ENCODE assay signal across 13 cellular contexts in the genomic region with DNA sequence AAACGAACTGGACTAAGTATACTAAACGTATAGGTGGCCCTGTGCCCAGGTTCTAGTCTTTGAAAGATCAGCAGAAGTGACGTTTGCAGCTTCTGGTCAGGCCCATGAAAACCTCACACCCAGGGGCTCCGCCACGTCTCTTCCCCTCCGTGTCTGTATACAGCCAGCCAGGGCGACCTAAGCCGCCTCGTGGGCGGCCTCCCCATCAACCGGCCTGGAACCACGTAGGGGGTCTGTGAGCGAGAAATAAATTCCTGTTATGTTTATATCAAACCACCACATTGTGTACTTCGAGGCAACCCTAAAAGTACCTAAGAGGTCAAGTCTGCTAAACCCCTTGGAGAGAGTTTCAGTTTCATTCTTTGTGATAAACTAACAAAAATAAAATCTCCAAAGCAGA. TPM values are rescaled to one million over a fixed set of nuclear protein-coding genes. Genes with fewer than 3 reads are reported as not detected.
DNase-seq lines count a peak whose midpoint lies in the region; ATAC-seq and TF ChIP-seq lines count a peak whose summit lies in the region.
"Had no signal": no experiment of that assay in that cellular context is flagged by ENCODE, and none has a peak within 500 bp of the region (broad histone marks: within the 10 kb centered on the region; RNA-seq: fewer than 3 reads in every experiment).

No MANE protein-coding gene starts in this region.

- H3K27me3 ChIP-seq in heart left ventricle (no peaks in the 10 kb centered on the region), uterus (no peaks in the 10 kb centered on the region)

- no peaks in the 10 kb centered on the region for H3K36me3 Mint-ChIP-seq in natural killer cell
- peaks cover 20% of the 10 kb centered on the region; the same call in 1 of the 2 replicates for H3K36me3 Mint-ChIP-seq in HFFc6 (ENCODE audit: low read depth)

- TF ChIP-seq POLR2A in heart left ventricle (IDR thresholded peaks at IDR 0.05): no peak
- TF ChIP-seq POLR2A in uterus (IDR thresholded peaks at IDR 0.05): no peak

- peaks cover 0 to 44% (median 18%) of the 10 kb centered on the region in 12 donors for H3K4me1 ChIP-seq in heart left ventricle
- H3K4me1 ChIP-seq in uterus: peaks cover 0 to 6% of the 10 kb centered on the region in 2 donors

- H3K4me3 ChIP-seq in heart left ventricle (no peak overlapping the region), choroid plexus epithelial cell (ENCODE audit: low read depth, low read length) (peak overlapping the region; percentile 29), uterus (no peak overlapping the region)

- TF ChIP-seq CTCF in heart left ventricle (IDR thresholded peaks at IDR 0.05): no peak
- no peak for TF ChIP-seq CTCF in choroid plexus epithelial cell (conservative IDR thresholded peaks at IDR 0.05; ENCODE audit: low read depth, low read length)
- no peak for TF ChIP-seq CTCF in natural killer cell (IDR thresholded peaks at IDR 0.05)
- no peak for TF ChIP-seq CTCF in uterus (IDR thresholded peaks at IDR 0.05)
- TF ChIP-seq CTCF in HFFc6 (IDR thresholded peaks at IDR 0.05): no peak

- H3K27me3 Mint-ChIP-seq in natural killer cell (ENCODE audit: low read depth in 2 of 2): no peaks in the 10 kb centered on the region
- 0 out of 2 replicates have a peak, but pooled peaks cover 2% of the 10 kb centered on the region for H3K27me3 Mint-ChIP-seq in HFFc6 (ENCODE audit: insufficient read depth)

- H3K9me3 ChIP-seq in heart left ventricle (no peaks in the 10 kb centered on the region), uterus (no peaks in the 10 kb centered on the region)

- intact Hi-C loops in heart left ventricle (cut with DNase I): no loop called here
- intact Hi-C loops in Right ventricle myocardium superior (cut with DNase I): no loop called here
- intact Hi-C loops in natural killer cell (cut with micrococcal nuclease): no loop called here
- intact Hi-C loops in uterus (cut with DNase I; ENCODE audit: low total_unique reads): no loop called here

- DNase-seq in heart left ventricle (no peak), Right ventricle myocardium superior (no peak), choroid plexus epithelial cell (ENCODE audit: low read depth) (peak; percentile 74), natural killer cell (peak; percentile 36), uterus (no peak), HFFc6 (no peak), cerebellar nuclear complex (lab: John Stamatoyannopoulos, UW) (no peak)
- DNase-seq: glutamatergic neuron had no signal

- 72 to 86% (median 77%) methylated on average over 14 of the region's 14 CpGs for WGBS in heart left ventricle, 4 donors

- no peaks in the 10 kb centered on the region for H3K9me3 Mint-ChIP-seq in natural killer cell
- no peaks in the 10 kb centered on the region for H3K9me3 Mint-ChIP-seq in HFFc6

- H3K36me3 ChIP-seq in heart left ventricle (peaks cover 0 to 9% (median 0%) of the 10 kb centered on the region in 9 donors), uterus (no peaks in the 10 kb centered on the region)

- ATAC-seq in heart left ventricle (no peak), Right ventricle myocardium superior (ENCODE audit: poor library complexity) (no peak), natural killer cell (peak; percentile 74 to 76 (median 74)), HG03378 (IDR thresholded peaks at IDR 0.05; ENCODE audit: unreplicated experiment) (no peak)

- H3K27ac Mint-ChIP-seq in natural killer cell (peak overlapping the region; percentile 85 to 88), HFFc6 (no peak overlapping the region)

- H3K27ac ChIP-seq in heart left ventricle: peak overlapping the region in 7 of 12 donors; percentile 18 to 65 (median 32)
- peak overlapping the region; percentile 63 to 75 for H3K27ac ChIP-seq in uterus

- peaks cover 9 to 17% of the 10 kb centered on the region in 2 donors for H3K4me1 Mint-ChIP-seq in natural killer cell
- peaks cover 29% of the 10 kb centered on the region for H3K4me1 Mint-ChIP-seq in HFFc6 (ENCODE audit: low read depth)

- H3K4me3 Mint-ChIP-seq in natural killer cell (peak overlapping the region; percentile 71), HFFc6 (no peak overlapping the region)

RNA-seq across cellular contexts. Expression of a gene that starts 6.8 kb away (rescaled TPM):
- total RNA-seq in heart left ventricle: 10 to 100 TPM in 1 of 9 donors, 1 to 10 TPM in 6, under 1 TPM in 2; 0.29 to 21.7 (median 1.2) TPM
- polyA plus RNA-seq in heart left ventricle: 1 to 10 TPM in 1 of 2 donors, under 1 TPM in 1; 0.91 to 1.9 TPM
- 2.6 TPM for total RNA-seq in Right ventricle myocardium superior
- 1 to 10 TPM; 2.1 to 5.1 (median 3.9) TPM for total RNA-seq in natural killer cell
- total RNA-seq in uterus: 10 to 100 TPM in 1 of 4 donors, 1 to 10 TPM in 1, not detected in 2; 1.4 to 40.8 TPM
- 100 to 1,000 TPM in 4 of 6 experiments, 10 to 100 TPM in 2; 75.8 to 145 (median 136) TPM for total RNA-seq in HFFc6 (2021; fragmentation: NEBNext Ultra II Directional; extraction: Animal tissue kit (Norgen Biotek cat#: 25700))

RNA-seq across cellular contexts. Expression of a gene that starts 7.1 kb away (rescaled TPM):
- 10 to 100 TPM; 12.8 to 86.6 (median 33.1) TPM for total RNA-seq in heart left ventricle
- 10 to 100 TPM; 17.4 to 24.8 TPM for polyA plus RNA-seq in heart left ventricle
- 32.7 TPM for total RNA-seq in Right ventricle myocardium superior
- 1 to 10 TPM; 2.2 to 4.1 (median 2.3) TPM for total RNA-seq in natural killer cell
- 10 to 100 TPM; 21.2 to 38.4 (median 23.7) TPM for total RNA-seq in uterus
- 10 to 100 TPM; 23.0 to 32.9 (median 26.2) TPM for total RNA-seq in HFFc6 (2021; fragmentation: NEBNext Ultra II Directional; extraction: Animal tissue kit (Norgen Biotek cat#: 25700))

RNA-seq across cellular contexts. Expression of a gene that starts 11.7 kb away (rescaled TPM):
- 100 to 1,000 TPM in 7 of 9 donors, 10 to 100 TPM in 2; 99.5 to 268 (median 135) TPM for total RNA-seq in heart left ventricle
- 100 to 1,000 TPM; 104 to 174 TPM for polyA plus RNA-seq in heart left ventricle
- 99.8 TPM for total RNA-seq in Right ventricle myocardium superior
- 10 to 100 TPM; 41.2 to 62.1 (median 43.5) TPM for total RNA-seq in natural killer cell
- total RNA-seq in uterus: 10 to 100 TPM; 16.7 to 83.2 (median 49.1) TPM
- 100 to 1,000 TPM in 1 of 6 experiments, 10 to 100 TPM in 5; 44.6 to 104 (median 54.7) TPM for total RNA-seq in HFFc6 (2021; fragmentation: NEBNext Ultra II Directional; extraction: Animal tissue kit (Norgen Biotek cat#: 25700))

RNA-seq across cellular contexts. Expression of a gene that starts 33.9 kb away (rescaled TPM):
- total RNA-seq in heart left ventricle: not detected
- polyA plus RNA-seq in heart left ventricle: not detected
- not detected for total RNA-seq in Right ventricle myocardium superior
- total RNA-seq in natural killer cell: not detected
- under 1 TPM in 1 of 4 donors, not detected in 3; 0.62 TPM for total RNA-seq in uterus
- not detected for total RNA-seq in HFFc6 (2021; fragmentation: NEBNext Ultra II Directional; extraction: Animal tissue kit (Norgen Biotek cat#: 25700))
- total RNA-seq: cardiac septum, mucosa of gallbladder, NCI-H460, SK-MEL-5 had no signal

RNA-seq across cellular contexts. Expression of a gene that starts 34.0 kb away (rescaled TPM):
- total RNA-seq in heart left ventricle: 10 to 100 TPM in 1 of 9 donors, 1 to 10 TPM in 3, under 1 TPM in 3, not detected in 2; 0.50 to 10.9 (median 1.1) TPM
- polyA plus RNA-seq in heart left ventricle: under 1 TPM; 0.11 to 0.28 TPM
- 1.7 TPM for total RNA-seq in Right ventricle myocardium superior
- 1 to 10 TPM in 2 of 3 donors, under 1 TPM in 1; 0.73 to 1.9 (median 1.2) TPM for total RNA-seq in natural killer cell
- total RNA-seq in uterus: 10 to 100 TPM in 2 of 4 donors, not detected in 2; 26.3 to 29.7 TPM
- total RNA-seq in HFFc6 (2021; fragmentation: NEBNext Ultra II Directional; extraction: Animal tissue kit (Norgen Biotek cat#: 25700)): 10 to 100 TPM; 41.8 to 89.7 (median 83.3) TPM

Comparison
In these comparisons a context has a peak if more than half of its experiments do, and no peak if none do; other contexts are left out.
1. ATAC-seq: peak in natural killer cell (3 of 3); none in heart left ventricle (0 of 4), Right ventricle myocardium superior (single experiment) and HG03378 (single experiment).
2. DNase-seq: peak in choroid plexus epithelial cell (single experiment) and natural killer cell (single experiment); none in heart left ventricle (0 of 5), Right ventricle myocardium superior (single experiment), uterus (0 of 2), HFFc6 (single experiment) and cerebellar nuclear complex (0 of 2).